ENCODE assay signal across 2 cellular contexts in the genomic region with DNA sequence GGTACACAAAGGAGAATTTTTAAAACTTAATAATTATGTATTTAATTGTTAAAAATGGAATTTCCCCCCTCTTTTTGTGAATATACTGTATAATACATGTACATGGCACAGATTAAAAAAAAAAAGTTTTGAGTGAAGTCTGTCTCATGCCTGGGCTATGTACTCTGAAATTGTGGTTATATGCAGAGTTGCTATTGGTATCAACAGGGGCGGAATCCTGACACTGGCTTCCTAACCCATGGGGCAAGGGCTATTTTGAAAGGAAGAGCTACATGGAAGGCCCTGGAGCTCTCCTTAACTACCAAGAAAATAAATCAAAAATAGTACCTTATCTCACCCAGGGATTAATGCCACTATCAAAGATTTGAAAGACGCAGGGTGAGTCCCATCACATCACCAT.
TF ChIP-seq lines count a peak whose summit lies in the region.

No MANE protein-coding gene starts in this region.

TF ChIP-seq in SK-N-SH, 30 proteins besides CTCF, POLR2A, EP300 and RAD21:
- TF ChIP-seq, protein P1, sequence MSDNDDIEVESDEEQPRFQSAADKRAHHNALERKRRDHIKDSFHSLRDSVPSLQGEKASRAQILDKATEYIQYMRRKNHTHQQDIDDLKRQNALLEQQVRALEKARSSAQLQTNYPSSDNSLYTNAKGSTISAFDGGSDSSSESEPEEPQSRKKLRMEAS (IDR thresholded peaks at IDR 0.05; ENCODE audit: low read depth): no peak
- no peak for TF ChIP-seq GABPA (IDR thresholded peaks at IDR 0.05; ENCODE audit: low read depth)
- TF ChIP-seq YY1 (IDR thresholded peaks at IDR 0.05; ENCODE audit: low read depth): no peak
- no peak for TF ChIP-seq FOSL2 (IDR thresholded peaks at IDR 0.05; ENCODE audit: borderline replicate concordance, low read depth)
- TF ChIP-seq POLR2AphosphoS5 (IDR thresholded peaks at IDR 0.05; ENCODE audit: low read depth, low read length): no peak
- TF ChIP-seq RFX5 (IDR thresholded peaks at IDR 0.05; ENCODE audit: low read length): no peak
- TF ChIP-seq, protein P2, sequence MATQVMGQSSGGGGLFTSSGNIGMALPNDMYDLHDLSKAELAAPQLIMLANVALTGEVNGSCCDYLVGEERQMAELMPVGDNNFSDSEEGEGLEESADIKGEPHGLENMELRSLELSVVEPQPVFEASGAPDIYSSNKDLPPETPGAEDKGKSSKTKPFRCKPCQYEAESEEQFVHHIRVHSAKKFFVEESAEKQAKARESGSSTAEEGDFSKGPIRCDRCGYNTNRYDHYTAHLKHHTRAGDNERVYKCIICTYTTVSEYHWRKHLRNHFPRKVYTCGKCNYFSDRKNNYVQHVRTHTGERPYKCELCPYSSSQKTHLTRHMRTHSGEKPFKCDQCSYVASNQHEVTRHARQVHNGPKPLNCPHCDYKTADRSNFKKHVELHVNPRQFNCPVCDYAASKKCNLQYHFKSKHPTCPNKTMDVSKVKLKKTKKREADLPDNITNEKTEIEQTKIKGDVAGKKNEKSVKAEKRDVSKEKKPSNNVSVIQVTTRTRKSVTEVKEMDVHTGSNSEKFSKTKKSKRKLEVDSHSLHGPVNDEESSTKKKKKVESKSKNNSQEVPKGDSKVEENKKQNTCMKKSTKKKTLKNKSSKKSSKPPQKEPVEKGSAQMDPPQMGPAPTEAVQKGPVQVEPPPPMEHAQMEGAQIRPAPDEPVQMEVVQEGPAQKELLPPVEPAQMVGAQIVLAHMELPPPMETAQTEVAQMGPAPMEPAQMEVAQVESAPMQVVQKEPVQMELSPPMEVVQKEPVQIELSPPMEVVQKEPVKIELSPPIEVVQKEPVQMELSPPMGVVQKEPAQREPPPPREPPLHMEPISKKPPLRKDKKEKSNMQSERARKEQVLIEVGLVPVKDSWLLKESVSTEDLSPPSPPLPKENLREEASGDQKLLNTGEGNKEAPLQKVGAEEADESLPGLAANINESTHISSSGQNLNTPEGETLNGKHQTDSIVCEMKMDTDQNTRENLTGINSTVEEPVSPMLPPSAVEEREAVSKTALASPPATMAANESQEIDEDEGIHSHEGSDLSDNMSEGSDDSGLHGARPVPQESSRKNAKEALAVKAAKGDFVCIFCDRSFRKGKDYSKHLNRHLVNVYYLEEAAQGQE (IDR thresholded peaks at IDR 0.05; ENCODE audit: low read depth, low read length): no peak
- TF ChIP-seq, protein P3, sequence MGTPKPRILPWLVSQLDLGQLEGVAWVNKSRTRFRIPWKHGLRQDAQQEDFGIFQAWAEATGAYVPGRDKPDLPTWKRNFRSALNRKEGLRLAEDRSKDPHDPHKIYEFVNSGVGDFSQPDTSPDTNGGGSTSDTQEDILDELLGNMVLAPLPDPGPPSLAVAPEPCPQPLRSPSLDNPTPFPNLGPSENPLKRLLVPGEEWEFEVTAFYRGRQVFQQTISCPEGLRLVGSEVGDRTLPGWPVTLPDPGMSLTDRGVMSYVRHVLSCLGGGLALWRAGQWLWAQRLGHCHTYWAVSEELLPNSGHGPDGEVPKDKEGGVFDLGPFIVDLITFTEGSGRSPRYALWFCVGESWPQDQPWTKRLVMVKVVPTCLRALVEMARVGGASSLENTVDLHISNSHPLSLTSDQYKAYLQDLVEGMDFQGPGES (IDR thresholded peaks at IDR 0.05; ENCODE audit: low read depth, low read length): no peak
- no peak for TF ChIP-seq MEF2A (IDR thresholded peaks at IDR 0.05; ENCODE audit: borderline replicate concordance, low read depth)
- TF ChIP-seq MXI1 (IDR thresholded peaks at IDR 0.05; ENCODE audit: low read depth, low read length): no peak
- TF ChIP-seq, protein P4, sequence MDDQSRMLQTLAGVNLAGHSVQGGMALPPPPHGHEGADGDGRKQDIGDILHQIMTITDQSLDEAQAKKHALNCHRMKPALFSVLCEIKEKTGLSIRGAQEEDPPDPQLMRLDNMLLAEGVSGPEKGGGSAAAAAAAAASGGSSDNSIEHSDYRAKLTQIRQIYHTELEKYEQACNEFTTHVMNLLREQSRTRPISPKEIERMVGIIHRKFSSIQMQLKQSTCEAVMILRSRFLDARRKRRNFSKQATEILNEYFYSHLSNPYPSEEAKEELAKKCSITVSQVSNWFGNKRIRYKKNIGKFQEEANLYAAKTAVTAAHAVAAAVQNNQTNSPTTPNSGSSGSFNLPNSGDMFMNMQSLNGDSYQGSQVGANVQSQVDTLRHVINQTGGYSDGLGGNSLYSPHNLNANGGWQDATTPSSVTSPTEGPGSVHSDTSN (IDR thresholded peaks at IDR 0.05): no peak
- TF ChIP-seq FOXM1 (IDR thresholded peaks at IDR 0.05; ENCODE audit: low read depth): no peak
- no peak for TF ChIP-seq TEAD4 (IDR thresholded peaks at IDR 0.05; ENCODE audit: borderline replicate concordance, insufficient read depth)
- TF ChIP-seq, protein P5, sequence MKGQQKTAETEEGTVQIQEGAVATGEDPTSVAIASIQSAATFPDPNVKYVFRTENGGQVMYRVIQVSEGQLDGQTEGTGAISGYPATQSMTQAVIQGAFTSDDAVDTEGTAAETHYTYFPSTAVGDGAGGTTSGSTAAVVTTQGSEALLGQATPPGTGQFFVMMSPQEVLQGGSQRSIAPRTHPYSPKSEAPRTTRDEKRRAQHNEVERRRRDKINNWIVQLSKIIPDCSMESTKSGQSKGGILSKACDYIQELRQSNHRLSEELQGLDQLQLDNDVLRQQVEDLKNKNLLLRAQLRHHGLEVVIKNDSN (IDR thresholded peaks at IDR 0.05; ENCODE audit: borderline replicate concordance, low read depth): no peak
- no peak for TF ChIP-seq RCOR1 (IDR thresholded peaks at IDR 0.05; ENCODE audit: low read length)

TF ChIP-seq in SK-N-SH treated with all-trans-retinoic acid at 6 μM for 48 hours, 23 proteins besides CTCF, POLR2A, EP300 and RAD21:
- TF ChIP-seq RARB (CRISPR knock-in tag; IDR thresholded peaks at IDR 0.05) (no peak), TCF4 (CRISPR knock-in tag; IDR thresholded peaks at IDR 0.05; ENCODE audit: borderline replicate concordance) (no peak), GLIS3 (CRISPR knock-in tag; IDR thresholded peaks at IDR 0.05) (no peak), ESRRG (CRISPR knock-in tag; IDR thresholded peaks at IDR 0.05) (no peak), ZNF8 (CRISPR knock-in tag; IDR thresholded peaks at IDR 0.05) (no peak), ZFP3 (CRISPR knock-in tag; IDR thresholded peaks at IDR 0.05) (no peak), ARNTL (CRISPR knock-in tag; IDR thresholded peaks at IDR 0.05; ENCODE audit: borderline replicate concordance, low read depth) (no peak), ZFP30 (CRISPR knock-in tag; IDR thresholded peaks at IDR 0.05) (no peak), PPARA (CRISPR knock-in tag; IDR thresholded peaks at IDR 0.05; ENCODE audit: borderline replicate concordance) (no peak), ZC3H10 (CRISPR knock-in tag; IDR thresholded peaks at IDR 0.05) (no peak), TOX (CRISPR knock-in tag; IDR thresholded peaks at IDR 0.05; ENCODE audit: borderline replicate concordance) (no peak), CSDC2 (CRISPR knock-in tag; IDR thresholded peaks at IDR 0.05) (no peak), ISL1 (CRISPR knock-in tag; IDR thresholded peaks at IDR 0.05) (no peak)
- TF ChIP-seq, protein P6, sequence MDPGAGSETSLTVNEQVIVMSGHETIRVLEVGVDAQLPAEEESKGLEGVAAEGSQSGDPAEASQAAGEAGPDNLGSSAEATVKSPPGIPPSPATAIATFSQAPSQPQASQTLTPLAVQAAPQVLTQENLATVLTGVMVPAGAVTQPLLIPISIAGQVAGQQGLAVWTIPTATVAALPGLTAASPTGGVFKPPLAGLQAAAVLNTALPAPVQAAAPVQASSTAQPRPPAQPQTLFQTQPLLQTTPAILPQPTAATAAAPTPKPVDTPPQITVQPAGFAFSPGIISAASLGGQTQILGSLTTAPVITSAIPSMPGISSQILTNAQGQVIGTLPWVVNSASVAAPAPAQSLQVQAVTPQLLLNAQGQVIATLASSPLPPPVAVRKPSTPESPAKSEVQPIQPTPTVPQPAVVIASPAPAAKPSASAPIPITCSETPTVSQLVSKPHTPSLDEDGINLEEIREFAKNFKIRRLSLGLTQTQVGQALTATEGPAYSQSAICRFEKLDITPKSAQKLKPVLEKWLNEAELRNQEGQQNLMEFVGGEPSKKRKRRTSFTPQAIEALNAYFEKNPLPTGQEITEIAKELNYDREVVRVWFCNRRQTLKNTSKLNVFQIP (CRISPR knock-in tag; IDR thresholded peaks at IDR 0.05; ENCODE audit: borderline replicate concordance, low read depth): no peak
- TF ChIP-seq, protein P7, sequence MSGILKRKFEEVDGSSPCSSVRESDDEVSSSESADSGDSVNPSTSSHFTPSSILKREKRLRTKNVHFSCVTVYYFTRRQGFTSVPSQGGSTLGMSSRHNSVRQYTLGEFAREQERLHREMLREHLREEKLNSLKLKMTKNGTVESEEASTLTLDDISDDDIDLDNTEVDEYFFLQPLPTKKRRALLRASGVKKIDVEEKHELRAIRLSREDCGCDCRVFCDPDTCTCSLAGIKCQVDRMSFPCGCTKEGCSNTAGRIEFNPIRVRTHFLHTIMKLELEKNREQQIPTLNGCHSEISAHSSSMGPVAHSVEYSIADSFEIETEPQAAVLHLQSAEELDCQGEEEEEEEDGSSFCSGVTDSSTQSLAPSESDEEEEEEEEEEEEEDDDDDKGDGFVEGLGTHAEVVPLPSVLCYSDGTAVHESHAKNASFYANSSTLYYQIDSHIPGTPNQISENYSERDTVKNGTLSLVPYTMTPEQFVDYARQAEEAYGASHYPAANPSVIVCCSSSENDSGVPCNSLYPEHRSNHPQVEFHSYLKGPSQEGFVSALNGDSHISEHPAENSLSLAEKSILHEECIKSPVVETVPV (CRISPR knock-in tag; IDR thresholded peaks at IDR 0.05): no peak
- TF ChIP-seq, protein P8, sequence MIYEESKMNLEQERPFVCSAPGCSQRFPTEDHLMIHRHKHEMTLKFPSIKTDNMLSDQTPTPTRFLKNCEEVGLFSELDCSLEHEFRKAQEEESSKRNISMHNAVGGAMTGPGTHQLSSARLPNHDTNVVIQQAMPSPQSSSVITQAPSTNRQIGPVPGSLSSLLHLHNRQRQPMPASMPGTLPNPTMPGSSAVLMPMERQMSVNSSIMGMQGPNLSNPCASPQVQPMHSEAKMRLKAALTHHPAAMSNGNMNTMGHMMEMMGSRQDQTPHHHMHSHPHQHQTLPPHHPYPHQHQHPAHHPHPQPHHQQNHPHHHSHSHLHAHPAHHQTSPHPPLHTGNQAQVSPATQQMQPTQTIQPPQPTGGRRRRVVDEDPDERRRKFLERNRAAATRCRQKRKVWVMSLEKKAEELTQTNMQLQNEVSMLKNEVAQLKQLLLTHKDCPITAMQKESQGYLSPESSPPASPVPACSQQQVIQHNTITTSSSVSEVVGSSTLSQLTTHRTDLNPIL (CRISPR knock-in tag; IDR thresholded peaks at IDR 0.05; ENCODE audit: low read depth): no peak
- TF ChIP-seq, protein P9, sequence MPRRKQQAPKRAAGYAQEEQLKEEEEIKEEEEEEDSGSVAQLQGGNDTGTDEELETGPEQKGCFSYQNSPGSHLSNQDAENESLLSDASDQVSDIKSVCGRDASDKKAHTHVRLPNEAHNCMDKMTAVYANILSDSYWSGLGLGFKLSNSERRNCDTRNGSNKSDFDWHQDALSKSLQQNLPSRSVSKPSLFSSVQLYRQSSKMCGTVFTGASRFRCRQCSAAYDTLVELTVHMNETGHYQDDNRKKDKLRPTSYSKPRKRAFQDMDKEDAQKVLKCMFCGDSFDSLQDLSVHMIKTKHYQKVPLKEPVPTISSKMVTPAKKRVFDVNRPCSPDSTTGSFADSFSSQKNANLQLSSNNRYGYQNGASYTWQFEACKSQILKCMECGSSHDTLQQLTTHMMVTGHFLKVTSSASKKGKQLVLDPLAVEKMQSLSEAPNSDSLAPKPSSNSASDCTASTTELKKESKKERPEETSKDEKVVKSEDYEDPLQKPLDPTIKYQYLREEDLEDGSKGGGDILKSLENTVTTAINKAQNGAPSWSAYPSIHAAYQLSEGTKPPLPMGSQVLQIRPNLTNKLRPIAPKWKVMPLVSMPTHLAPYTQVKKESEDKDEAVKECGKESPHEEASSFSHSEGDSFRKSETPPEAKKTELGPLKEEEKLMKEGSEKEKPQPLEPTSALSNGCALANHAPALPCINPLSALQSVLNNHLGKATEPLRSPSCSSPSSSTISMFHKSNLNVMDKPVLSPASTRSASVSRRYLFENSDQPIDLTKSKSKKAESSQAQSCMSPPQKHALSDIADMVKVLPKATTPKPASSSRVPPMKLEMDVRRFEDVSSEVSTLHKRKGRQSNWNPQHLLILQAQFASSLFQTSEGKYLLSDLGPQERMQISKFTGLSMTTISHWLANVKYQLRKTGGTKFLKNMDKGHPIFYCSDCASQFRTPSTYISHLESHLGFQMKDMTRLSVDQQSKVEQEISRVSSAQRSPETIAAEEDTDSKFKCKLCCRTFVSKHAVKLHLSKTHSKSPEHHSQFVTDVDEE (CRISPR knock-in tag; IDR thresholded peaks at IDR 0.05): no peak
- TF ChIP-seq, protein P10, sequence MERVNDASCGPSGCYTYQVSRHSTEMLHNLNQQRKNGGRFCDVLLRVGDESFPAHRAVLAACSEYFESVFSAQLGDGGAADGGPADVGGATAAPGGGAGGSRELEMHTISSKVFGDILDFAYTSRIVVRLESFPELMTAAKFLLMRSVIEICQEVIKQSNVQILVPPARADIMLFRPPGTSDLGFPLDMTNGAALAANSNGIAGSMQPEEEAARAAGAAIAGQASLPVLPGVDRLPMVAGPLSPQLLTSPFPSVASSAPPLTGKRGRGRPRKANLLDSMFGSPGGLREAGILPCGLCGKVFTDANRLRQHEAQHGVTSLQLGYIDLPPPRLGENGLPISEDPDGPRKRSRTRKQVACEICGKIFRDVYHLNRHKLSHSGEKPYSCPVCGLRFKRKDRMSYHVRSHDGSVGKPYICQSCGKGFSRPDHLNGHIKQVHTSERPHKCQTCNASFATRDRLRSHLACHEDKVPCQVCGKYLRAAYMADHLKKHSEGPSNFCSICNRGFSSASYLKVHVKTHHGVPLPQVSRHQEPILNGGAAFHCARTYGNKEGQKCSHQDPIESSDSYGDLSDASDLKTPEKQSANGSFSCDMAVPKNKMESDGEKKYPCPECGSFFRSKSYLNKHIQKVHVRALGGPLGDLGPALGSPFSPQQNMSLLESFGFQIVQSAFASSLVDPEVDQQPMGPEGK (CRISPR knock-in tag; IDR thresholded peaks at IDR 0.05; ENCODE audit: borderline replicate concordance): no peak
